8 cellular contexts compared by ENCODE assay signal in genomic region chr3:47782538-47783308, GRCh38. TPM values are rescaled to one million over a fixed set of nuclear protein-coding genes. Genes with fewer than 3 reads are reported as not detected.
DNase-seq lines count a peak whose midpoint lies in the region; ATAC-seq and TF ChIP-seq lines count a peak whose summit lies in the region.

No MANE protein-coding gene starts in this region.

- peak overlapping the region; percentile 97 to 100 (median 99) for H3K9ac ChIP-seq in BLaER1 treated with 17β-estradiol and CSF1 and Interleukin-3, amounts not matched to agents 10 nM and 100 nM

- H3K36me3 ChIP-seq in BLaER1 treated with 17β-estradiol and CSF1 and Interleukin-3, amounts not matched to agents 10 nM and 100 nM, result peaks cover 0 to 20% (median 13%) of the 10 kb centered on the region in 11 experiments; a peak in 12 of 22 replicates
- H3K36me3 ChIP-seq in brain microvascular endothelial cell (replicated peaks), result no peaks in the 10 kb centered on the region
- H3K36me3 ChIP-seq in mucosa of descending colon (ENCODE audit: low read depth), result no peaks in the 10 kb centered on the region

- H3K4me3 ChIP-seq in BLaER1 treated with 17β-estradiol and CSF1 and Interleukin-3, amounts not matched to agents 10 nM and 100 nM, result peak overlapping the region; percentile 81 to 98 (median 93)
- H3K4me3 ChIP-seq in brain microvascular endothelial cell (ENCODE audit: low read depth, low read length), result peak overlapping the region; percentile 92
- peak overlapping the region; percentile 89 for H3K4me3 ChIP-seq in mucosa of descending colon

- H4K20me1 ChIP-seq in BLaER1 treated with 17β-estradiol and CSF1 and Interleukin-3, amounts not matched to agents 10 nM and 100 nM, result peaks cover 19 to 33% (median 25%) of the 10 kb centered on the region in 11 experiments; a peak in 21 of 22 replicates

- peaks cover 36 to 45% (median 42%) of the 10 kb centered on the region in 10 experiments for H3K4me1 ChIP-seq in BLaER1 treated with 17β-estradiol and CSF1 and Interleukin-3, amounts not matched to agents 10 nM and 100 nM
- H3K4me1 ChIP-seq in mucosa of descending colon (ENCODE audit: low read depth), result peaks cover 13% of the 10 kb centered on the region

- peak overlapping the region; percentile 89 to 99 (median 94) for H3K4me2 ChIP-seq in BLaER1 treated with 17β-estradiol and CSF1 and Interleukin-3, amounts not matched to agents 10 nM and 100 nM

- DNase-seq in brain microvascular endothelial cell, result no peak
- no peak for DNase-seq in mucosa of descending colon
- no peak for DNase-seq in DMS 273 treated with DMSO at 0.1 percent for 48 hours (lab: John Stamatoyannopoulos, UW)
- no peak for DNase-seq in globus pallidus (ENCODE audit: low spot score)

- no peaks in the 10 kb centered on the region for H3K9me3 ChIP-seq in BLaER1 treated with 17β-estradiol and CSF1 and Interleukin-3, amounts not matched to agents 10 nM and 100 nM (replicated peaks in 1 of 11)
- H3K9me3 ChIP-seq in mucosa of descending colon, result no peaks in the 10 kb centered on the region

- TF ChIP-seq CTCF in brain microvascular endothelial cell (IDR thresholded peaks at IDR 0.05; ENCODE audit: low read depth, low read length, missing control alignments) (no peak), mucosa of descending colon (IDR thresholded peaks at IDR 0.05) (no peak)

- in situ Hi-C loops in brain microvascular endothelial cell (cut with HindIII; ENCODE audit: low pct_ligation_motif_present, low sequenced_read_pairs), result no loop called here

- intact Hi-C loops in mucosa of descending colon (cut with DNase I, micrococcal nuclease), result no loop called here

- no peaks in the 10 kb centered on the region for H3K27me3 ChIP-seq in BLaER1 treated with 17β-estradiol and CSF1 and Interleukin-3, amounts not matched to agents 10 nM and 100 nM
- no peaks in the 10 kb centered on the region for H3K27me3 ChIP-seq in brain microvascular endothelial cell (replicated peaks)

- ATAC-seq in HG03460 (IDR thresholded peaks at IDR 0.05; ENCODE audit: unreplicated experiment), result peak; percentile 7
- peak; percentile 6 for ATAC-seq in mucosa of descending colon
- ATAC-seq in GM21576 (IDR thresholded peaks at IDR 0.05; ENCODE audit: unreplicated experiment), result no peak
- ATAC-seq in GM18517 (IDR thresholded peaks at IDR 0.05; ENCODE audit: unreplicated experiment), result no peak

- peak overlapping the region; percentile 94 to 100 (median 99) for H3K27ac ChIP-seq in BLaER1 treated with 17β-estradiol and CSF1 and Interleukin-3, amounts not matched to agents 10 nM and 100 nM
- peak overlapping the region; percentile 97 for H3K27ac ChIP-seq in brain microvascular endothelial cell

RNA-seq across cellular contexts. Expression of gene SMARCC1, which starts 1.0 kb away (rescaled TPM):
- 100 to 1,000 TPM in 1 of 3 donors, 10 to 100 TPM in 2; 61.5 to 117 (median 71.5) TPM for total RNA-seq in mucosa of descending colon

RNA-seq across cellular contexts. Expression of gene DHX30, which starts 20.2 kb away (rescaled TPM):
- total RNA-seq in mucosa of descending colon, result 10 to 100 TPM; 44.5 to 65.3 (median 45.7) TPM

Comparison
In these comparisons a context has a peak if more than half of its experiments do, and no peak if none do; other contexts are left out.
1. ATAC-seq: peak in HG03460 (single experiment) and mucosa of descending colon (single experiment); none in GM21576 (single experiment) and GM18517 (single experiment).
2. Peak in every context shown above with its lines, with median percentiles within 50 percentile points of each other: H3K4me3 ChIP-seq.